Comparison of ENCODE assay signal across 1 cellular context in the genomic region with DNA sequence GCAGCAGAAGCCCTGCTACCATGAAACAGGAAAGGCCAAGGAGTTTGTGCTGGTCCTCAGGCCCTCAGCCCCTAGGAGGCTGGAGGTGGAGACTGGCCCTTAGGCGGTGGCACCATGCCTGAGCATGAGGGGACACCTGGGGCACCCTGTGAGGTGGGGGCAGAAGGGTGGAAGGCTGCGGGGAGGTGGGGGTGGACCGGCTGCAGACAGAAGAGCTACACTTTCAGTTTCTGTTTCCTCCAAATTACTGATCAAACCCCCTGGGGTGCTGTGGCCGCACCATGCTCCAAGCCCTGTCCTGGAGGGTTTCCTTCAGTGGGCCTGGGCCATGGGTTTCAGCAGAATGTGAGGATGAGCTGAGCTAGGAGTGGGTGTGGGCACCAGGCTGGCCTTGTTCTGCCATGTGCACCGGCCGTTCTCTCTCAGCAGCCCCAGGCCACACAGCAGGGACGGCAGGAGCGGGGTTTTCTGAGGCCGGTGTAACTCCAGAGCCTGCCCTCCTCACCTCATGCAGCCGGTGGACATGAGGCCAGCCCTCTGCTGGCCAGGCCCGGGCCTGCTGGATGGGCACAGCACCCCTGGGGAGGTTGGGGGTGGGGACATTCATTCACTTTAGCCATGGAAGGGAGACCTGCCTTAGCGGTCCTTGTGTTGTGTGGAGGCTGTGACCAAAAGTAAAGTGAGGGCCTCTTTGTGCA.
TF ChIP-seq lines count a peak whose summit lies in the region.

No MANE protein-coding gene starts in this region.

TF ChIP-seq in IMR-90, 13 proteins besides CTCF, POLR2A, EP300 and RAD21 (continued from another document):
- TF ChIP-seq USF2 (IDR thresholded peaks at IDR 0.05; ENCODE audit: low read depth, low read length) = no peak
- no peak for TF ChIP-seq SMC3 (IDR thresholded peaks at IDR 0.05; ENCODE audit: low read depth, low read length)
